In the genomic region with DNA sequence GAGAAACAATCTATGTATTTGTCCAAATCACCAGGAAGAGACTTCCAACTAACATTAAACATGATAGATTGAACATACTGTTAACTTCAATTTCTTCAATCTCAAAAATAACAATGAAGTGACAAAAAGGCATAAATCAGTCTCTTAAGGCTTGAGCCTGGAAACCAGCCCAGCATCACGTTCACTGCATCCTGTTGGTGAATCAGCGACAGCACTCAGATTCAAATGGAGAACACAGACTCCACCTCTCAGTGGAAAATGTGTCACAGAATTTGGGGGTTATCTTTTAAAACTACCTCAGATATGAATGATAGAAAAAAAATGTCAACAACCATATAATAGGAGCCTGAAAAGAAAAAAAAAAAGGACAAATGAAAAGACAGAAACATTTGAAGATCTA, we compare ENCODE assay signal across 1 cellular context.
TF ChIP-seq lines count a peak whose summit lies in the region.

No MANE protein-coding gene starts in this region.

TF ChIP-seq in HepG2, 621 proteins besides CTCF, POLR2A, EP300 and RAD21 (continued from another document):
- TF ChIP-seq ZNF609 (CRISPR knock-in tag; IDR thresholded peaks at IDR 0.05; ENCODE audit: borderline replicate concordance) (no peak), HNRNPLL (IDR thresholded peaks at IDR 0.05; ENCODE audit: low read depth, low read length, poor library complexity, severe bottlenecking) (no peak), ARHGAP35 (CRISPR knock-in tag; IDR thresholded peaks at IDR 0.05; ENCODE audit: borderline replicate concordance) (no peak)
TF ChIP-seq in HepG2: peak in this region for 0.
